Comparison of ENCODE assay signal across 1 cellular context in the genomic region with DNA sequence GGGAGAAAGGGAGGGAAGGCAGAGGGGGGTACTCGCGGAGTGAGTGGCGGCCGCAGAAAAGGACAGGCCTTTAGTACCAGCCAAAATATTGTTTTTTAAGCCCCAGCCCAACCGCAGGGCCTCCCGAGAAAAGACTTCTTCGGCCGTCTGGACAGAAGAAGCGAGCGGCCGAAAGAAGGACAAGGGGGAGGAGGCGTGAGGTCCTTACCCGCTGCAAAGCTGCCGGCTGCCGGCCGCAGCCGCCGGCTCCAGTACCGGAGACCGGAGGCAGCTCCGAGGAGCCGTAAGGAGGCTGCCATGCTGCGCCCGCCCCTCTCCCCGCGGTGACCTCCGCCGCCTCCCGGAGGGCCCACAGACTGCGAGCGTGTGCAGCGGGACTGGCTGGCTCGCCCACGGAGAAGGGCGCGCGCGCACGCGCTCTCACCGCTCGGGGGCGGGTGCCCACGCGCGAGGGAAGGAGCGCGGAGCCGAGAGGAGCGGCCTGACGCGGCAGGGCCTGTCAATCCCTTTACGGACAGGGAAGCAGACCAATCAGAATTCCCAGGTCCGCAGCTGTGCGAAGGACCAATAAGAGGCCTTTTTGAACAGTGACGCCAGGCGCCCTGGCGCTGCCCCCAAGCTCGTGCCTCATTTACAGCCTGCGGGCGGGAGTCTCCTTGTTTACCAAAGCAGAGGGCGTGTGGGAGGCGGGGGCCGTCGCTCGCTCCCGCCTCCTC.
TF ChIP-seq lines count a peak whose summit lies in the region.

HIBADH (minus strand) TSS at position 394 of the 716 bp plus-strand sequence; CDS start at position 299, 95 bp downstream.

TF ChIP-seq in HepG2, 621 proteins besides CTCF, POLR2A, EP300 and RAD21 (continued from another document and continues in another):
- TF ChIP-seq, protein P1, sequence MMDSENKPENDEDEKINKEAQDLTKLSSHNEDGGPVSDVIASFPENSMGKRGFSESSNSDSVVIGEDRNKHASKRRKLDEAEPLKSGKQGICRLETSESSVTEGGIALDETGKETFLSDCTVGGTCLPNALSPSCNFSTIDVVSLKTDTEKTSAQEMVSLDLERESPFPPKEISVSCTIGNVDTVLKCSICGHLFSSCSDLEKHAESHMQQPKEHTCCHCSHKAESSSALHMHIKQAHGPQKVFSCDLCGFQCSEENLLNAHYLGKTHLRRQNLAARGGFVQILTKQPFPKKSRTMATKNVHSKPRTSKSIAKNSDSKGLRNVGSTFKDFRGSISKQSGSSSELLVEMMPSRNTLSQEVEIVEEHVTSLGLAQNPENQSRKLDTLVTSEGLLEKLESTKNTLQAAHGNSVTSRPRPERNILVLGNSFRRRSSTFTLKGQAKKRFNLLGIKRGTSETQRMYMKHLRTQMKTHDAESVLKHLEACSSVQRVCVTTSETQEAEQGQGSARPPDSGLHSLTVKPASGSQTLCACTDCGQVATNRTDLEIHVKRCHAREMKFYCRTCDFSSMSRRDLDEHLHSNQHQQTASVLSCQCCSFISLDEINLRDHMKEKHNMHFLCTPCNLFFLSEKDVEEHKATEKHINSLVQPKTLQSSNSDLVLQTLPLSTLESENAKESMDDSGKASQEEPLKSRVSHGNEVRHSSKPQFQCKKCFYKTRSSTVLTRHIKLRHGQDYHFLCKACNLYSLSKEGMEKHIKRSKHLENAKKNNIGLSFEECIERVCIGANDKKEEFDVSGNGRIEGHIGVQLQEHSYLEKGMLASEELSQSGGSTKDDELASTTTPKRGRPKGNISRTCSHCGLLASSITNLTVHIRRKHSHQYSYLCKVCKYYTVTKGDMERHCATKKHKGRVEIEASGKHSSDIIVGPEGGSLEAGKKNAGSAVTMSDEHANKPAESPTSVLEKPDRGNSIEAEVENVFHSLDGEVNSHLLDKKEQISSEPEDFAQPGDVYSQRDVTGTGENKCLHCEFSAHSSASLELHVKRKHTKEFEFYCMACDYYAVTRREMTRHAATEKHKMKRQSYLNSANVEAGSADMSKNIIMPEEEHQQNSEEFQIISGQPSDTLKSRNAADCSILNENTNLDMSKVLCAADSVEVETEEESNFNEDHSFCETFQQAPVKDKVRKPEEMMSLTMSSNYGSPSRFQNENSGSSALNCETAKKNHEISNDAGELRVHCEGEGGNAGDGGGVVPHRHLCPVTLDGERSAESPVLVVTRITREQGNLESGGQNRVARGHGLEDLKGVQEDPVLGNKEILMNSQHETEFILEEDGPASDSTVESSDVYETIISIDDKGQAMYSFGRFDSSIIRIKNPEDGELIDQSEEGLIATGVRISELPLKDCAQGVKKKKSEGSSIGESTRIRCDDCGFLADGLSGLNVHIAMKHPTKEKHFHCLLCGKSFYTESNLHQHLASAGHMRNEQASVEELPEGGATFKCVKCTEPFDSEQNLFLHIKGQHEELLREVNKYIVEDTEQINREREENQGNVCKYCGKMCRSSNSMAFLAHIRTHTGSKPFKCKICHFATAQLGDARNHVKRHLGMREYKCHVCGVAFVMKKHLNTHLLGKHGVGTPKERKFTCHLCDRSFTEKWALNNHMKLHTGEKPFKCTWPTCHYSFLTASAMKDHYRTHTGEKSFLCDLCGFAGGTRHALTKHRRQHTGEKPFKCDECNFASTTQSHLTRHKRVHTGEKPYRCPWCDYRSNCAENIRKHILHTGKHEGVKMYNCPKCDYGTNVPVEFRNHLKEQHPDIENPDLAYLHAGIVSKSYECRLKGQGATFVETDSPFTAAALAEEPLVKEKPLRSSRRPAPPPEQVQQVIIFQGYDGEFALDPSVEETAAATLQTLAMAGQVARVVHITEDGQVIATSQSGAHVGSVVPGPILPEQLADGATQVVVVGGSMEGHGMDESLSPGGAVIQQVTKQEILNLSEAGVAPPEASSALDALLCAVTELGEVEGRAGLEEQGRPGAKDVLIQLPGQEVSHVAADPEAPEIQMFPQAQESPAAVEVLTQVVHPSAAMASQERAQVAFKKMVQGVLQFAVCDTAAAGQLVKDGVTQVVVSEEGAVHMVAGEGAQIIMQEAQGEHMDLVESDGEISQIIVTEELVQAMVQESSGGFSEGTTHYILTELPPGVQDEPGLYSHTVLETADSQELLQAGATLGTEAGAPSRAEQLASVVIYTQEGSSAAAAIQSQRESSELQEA (CRISPR knock-in tag; IDR thresholded peaks at IDR 0.05; ENCODE audit: not compliant biosample characterization), result peak; percentile 47
- peak; percentile 20; the same call in 1 of the 2 replicates for TF ChIP-seq ZNF205 (CRISPR knock-in tag; IDR thresholded peaks at IDR 0.05)
- no peak; the same call in 1 of the 2 replicates for TF ChIP-seq ZNF510 (CRISPR knock-in tag; IDR thresholded peaks at IDR 0.05; ENCODE audit: low read depth)
- TF ChIP-seq, protein P2, sequence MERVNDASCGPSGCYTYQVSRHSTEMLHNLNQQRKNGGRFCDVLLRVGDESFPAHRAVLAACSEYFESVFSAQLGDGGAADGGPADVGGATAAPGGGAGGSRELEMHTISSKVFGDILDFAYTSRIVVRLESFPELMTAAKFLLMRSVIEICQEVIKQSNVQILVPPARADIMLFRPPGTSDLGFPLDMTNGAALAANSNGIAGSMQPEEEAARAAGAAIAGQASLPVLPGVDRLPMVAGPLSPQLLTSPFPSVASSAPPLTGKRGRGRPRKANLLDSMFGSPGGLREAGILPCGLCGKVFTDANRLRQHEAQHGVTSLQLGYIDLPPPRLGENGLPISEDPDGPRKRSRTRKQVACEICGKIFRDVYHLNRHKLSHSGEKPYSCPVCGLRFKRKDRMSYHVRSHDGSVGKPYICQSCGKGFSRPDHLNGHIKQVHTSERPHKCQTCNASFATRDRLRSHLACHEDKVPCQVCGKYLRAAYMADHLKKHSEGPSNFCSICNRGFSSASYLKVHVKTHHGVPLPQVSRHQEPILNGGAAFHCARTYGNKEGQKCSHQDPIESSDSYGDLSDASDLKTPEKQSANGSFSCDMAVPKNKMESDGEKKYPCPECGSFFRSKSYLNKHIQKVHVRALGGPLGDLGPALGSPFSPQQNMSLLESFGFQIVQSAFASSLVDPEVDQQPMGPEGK (CRISPR knock-in tag; IDR thresholded peaks at IDR 0.05), result peak; percentile 95
- TF ChIP-seq NR2F6 (IDR thresholded peaks at IDR 0.05), result 0 out of 2 replicates have a peak, but pooled peaks have one; percentile 26
- peak; percentile 44; the same call in 1 of the 2 replicates for TF ChIP-seq NR2F6 (CRISPR knock-in tag; IDR thresholded peaks at IDR 0.05)
- no peak for TF ChIP-seq DPF2 (CRISPR knock-in tag; IDR thresholded peaks at IDR 0.05; ENCODE audit: borderline replicate concordance, low read depth)
- peak; percentile 96; the same call in 1 of the 2 replicates for TF ChIP-seq MTA1 (CRISPR knock-in tag; IDR thresholded peaks at IDR 0.05; ENCODE audit: borderline replicate concordance)
- TF ChIP-seq GPN1 (CRISPR knock-in tag; IDR thresholded peaks at IDR 0.05; ENCODE audit: borderline replicate concordance), result no peak
- TF ChIP-seq JUNB (CRISPR knock-in tag; IDR thresholded peaks at IDR 0.05; ENCODE audit: borderline replicate concordance), result no peak
- TF ChIP-seq, protein P3, sequence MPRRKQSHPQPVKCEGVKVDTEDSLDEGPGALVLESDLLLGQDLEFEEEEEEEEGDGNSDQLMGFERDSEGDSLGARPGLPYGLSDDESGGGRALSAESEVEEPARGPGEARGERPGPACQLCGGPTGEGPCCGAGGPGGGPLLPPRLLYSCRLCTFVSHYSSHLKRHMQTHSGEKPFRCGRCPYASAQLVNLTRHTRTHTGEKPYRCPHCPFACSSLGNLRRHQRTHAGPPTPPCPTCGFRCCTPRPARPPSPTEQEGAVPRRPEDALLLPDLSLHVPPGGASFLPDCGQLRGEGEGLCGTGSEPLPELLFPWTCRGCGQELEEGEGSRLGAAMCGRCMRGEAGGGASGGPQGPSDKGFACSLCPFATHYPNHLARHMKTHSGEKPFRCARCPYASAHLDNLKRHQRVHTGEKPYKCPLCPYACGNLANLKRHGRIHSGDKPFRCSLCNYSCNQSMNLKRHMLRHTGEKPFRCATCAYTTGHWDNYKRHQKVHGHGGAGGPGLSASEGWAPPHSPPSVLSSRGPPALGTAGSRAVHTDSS (CRISPR knock-in tag; conservative IDR thresholded peaks at IDR 0.05), result no peak
- no peak for TF ChIP-seq CBFB (CRISPR knock-in tag; IDR thresholded peaks at IDR 0.05)
- no peak for TF ChIP-seq ZFP36 (IDR thresholded peaks at IDR 0.05; ENCODE audit: borderline replicate concordance, low read depth, low read length, partially characterized antibody)
- TF ChIP-seq, protein P4, sequence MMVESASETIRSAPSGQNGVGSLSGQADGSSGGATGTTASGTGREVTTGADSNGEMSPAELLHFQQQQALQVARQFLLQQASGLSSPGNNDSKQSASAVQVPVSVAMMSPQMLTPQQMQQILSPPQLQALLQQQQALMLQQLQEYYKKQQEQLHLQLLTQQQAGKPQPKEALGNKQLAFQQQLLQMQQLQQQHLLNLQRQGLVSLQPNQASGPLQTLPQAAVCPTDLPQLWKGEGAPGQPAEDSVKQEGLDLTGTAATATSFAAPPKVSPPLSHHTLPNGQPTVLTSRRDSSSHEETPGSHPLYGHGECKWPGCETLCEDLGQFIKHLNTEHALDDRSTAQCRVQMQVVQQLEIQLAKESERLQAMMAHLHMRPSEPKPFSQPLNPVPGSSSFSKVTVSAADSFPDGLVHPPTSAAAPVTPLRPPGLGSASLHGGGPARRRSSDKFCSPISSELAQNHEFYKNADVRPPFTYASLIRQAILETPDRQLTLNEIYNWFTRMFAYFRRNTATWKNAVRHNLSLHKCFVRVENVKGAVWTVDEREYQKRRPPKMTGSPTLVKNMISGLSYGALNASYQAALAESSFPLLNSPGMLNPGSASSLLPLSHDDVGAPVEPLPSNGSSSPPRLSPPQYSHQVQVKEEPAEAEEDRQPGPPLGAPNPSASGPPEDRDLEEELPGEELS (CRISPR knock-in tag; IDR thresholded peaks at IDR 0.05), result peak; percentile 87
- TF ChIP-seq SNAI1 (CRISPR knock-in tag; IDR thresholded peaks at IDR 0.05; ENCODE audit: borderline replicate concordance), result no peak
- TF ChIP-seq NFIB (CRISPR knock-in tag; IDR thresholded peaks at IDR 0.05; ENCODE audit: borderline replicate concordance), result no peak
- no peak for TF ChIP-seq ZNF766 (CRISPR knock-in tag; IDR thresholded peaks at IDR 0.05; ENCODE audit: borderline replicate concordance)
- TF ChIP-seq ZNF615 (CRISPR knock-in tag; IDR thresholded peaks at IDR 0.05; ENCODE audit: borderline replicate concordance), result no peak
- peak; percentile 64; the same call in 1 of the 2 replicates for TF ChIP-seq ZNF430 (CRISPR knock-in tag; IDR thresholded peaks at IDR 0.05)
- peak; percentile 55; the same call in 1 of the 2 replicates for TF ChIP-seq CAMTA2 (CRISPR knock-in tag; IDR thresholded peaks at IDR 0.05; ENCODE audit: borderline replicate concordance)
- TF ChIP-seq KLF9 (CRISPR knock-in tag; IDR thresholded peaks at IDR 0.05; ENCODE audit: low read depth), result no peak
- TF ChIP-seq, protein P5, sequence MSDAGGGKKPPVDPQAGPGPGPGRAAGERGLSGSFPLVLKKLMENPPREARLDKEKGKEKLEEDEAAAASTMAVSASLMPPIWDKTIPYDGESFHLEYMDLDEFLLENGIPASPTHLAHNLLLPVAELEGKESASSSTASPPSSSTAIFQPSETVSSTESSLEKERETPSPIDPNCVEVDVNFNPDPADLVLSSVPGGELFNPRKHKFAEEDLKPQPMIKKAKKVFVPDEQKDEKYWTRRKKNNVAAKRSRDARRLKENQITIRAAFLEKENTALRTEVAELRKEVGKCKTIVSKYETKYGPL (CRISPR knock-in tag; IDR thresholded peaks at IDR 0.05), result no peak
- no peak for TF ChIP-seq ZNF207 (IDR thresholded peaks at IDR 0.05; ENCODE audit: borderline replicate concordance)
- TF ChIP-seq TRIM24 (CRISPR knock-in tag; IDR thresholded peaks at IDR 0.05), result no peak
- TF ChIP-seq ZSCAN21 (CRISPR knock-in tag; IDR thresholded peaks at IDR 0.05; ENCODE audit: borderline replicate concordance), result peak; percentile 45; the same call in 1 of the 2 replicates
- TF ChIP-seq ZNF562 (CRISPR knock-in tag; IDR thresholded peaks at IDR 0.05; ENCODE audit: borderline replicate concordance), result no peak
- TF ChIP-seq ZNF543 (CRISPR knock-in tag; IDR thresholded peaks at IDR 0.05), result no peak
- TF ChIP-seq, protein P6, sequence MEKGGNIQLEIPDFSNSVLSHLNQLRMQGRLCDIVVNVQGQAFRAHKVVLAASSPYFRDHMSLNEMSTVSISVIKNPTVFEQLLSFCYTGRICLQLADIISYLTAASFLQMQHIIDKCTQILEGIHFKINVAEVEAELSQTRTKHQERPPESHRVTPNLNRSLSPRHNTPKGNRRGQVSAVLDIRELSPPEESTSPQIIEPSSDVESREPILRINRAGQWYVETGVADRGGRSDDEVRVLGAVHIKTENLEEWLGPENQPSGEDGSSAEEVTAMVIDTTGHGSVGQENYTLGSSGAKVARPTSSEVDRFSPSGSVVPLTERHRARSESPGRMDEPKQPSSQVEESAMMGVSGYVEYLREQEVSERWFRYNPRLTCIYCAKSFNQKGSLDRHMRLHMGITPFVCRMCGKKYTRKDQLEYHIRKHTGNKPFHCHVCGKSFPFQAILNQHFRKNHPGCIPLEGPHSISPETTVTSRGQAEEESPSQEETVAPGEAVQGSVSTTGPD (CRISPR knock-in tag; IDR thresholded peaks at IDR 0.05), result no peak
- TF ChIP-seq NPAS2 (CRISPR knock-in tag; IDR thresholded peaks at IDR 0.05; ENCODE audit: borderline replicate concordance), result no peak
- no peak for TF ChIP-seq ZNF713 (CRISPR knock-in tag; IDR thresholded peaks at IDR 0.05)
- TF ChIP-seq, protein P7, sequence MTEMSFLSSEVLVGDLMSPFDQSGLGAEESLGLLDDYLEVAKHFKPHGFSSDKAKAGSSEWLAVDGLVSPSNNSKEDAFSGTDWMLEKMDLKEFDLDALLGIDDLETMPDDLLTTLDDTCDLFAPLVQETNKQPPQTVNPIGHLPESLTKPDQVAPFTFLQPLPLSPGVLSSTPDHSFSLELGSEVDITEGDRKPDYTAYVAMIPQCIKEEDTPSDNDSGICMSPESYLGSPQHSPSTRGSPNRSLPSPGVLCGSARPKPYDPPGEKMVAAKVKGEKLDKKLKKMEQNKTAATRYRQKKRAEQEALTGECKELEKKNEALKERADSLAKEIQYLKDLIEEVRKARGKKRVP (CRISPR knock-in tag; IDR thresholded peaks at IDR 0.05), result 0 out of 4 replicates have a peak, but pooled peaks of 1 of the 2 experiments have one; percentile 55
- peak; percentile 83; the same call in 1 of the 2 replicates for TF ChIP-seq ZNF747 (CRISPR knock-in tag; IDR thresholded peaks at IDR 0.05; ENCODE audit: borderline replicate concordance)
- peak; percentile 29; the same call in 1 of the 2 replicates for TF ChIP-seq KDM5A (IDR thresholded peaks at IDR 0.05; ENCODE audit: borderline replicate concordance, low read length)
- no peak for TF ChIP-seq SMAD1 (CRISPR knock-in tag; IDR thresholded peaks at IDR 0.05; ENCODE audit: borderline replicate concordance, low read depth)
- peak; percentile 80 for TF ChIP-seq ZFX (CRISPR knock-in tag; IDR thresholded peaks at IDR 0.05; ENCODE audit: low read depth)
- peak; percentile 60; the same call in 1 of the 2 replicates for TF ChIP-seq GFI1 (CRISPR knock-in tag; IDR thresholded peaks at IDR 0.05; ENCODE audit: borderline replicate concordance)
- TF ChIP-seq SIN3A (IDR thresholded peaks at IDR 0.05; ENCODE audit: borderline replicate concordance, low read depth, low read length), result peak; percentile 71
- TF ChIP-seq ZNF350 (CRISPR knock-in tag; IDR thresholded peaks at IDR 0.05; ENCODE audit: borderline replicate concordance, low read depth), result no peak; the same call in 1 of the 2 replicates
- no peak for TF ChIP-seq JARID2 (CRISPR knock-in tag; IDR thresholded peaks at IDR 0.05; ENCODE audit: insufficient replicate concordance)
- no peak for TF ChIP-seq CBX2 (IDR thresholded peaks at IDR 0.05; ENCODE audit: low read depth, low read length)
- TF ChIP-seq CBX2 (CRISPR knock-in tag; IDR thresholded peaks at IDR 0.05; ENCODE audit: low read depth), result 0 out of 2 replicates have a peak, but pooled peaks have one; percentile 75
- peak; percentile 64; the same call in 1 of the 2 replicates for TF ChIP-seq SAFB2 (CRISPR knock-in tag; IDR thresholded peaks at IDR 0.05; ENCODE audit: borderline replicate concordance, low read depth)
- TF ChIP-seq MXI1 (IDR thresholded peaks at IDR 0.05; ENCODE audit: borderline replicate concordance, low read depth, low read length), result peak; percentile 72; the same call in 1 of the 3 replicates
